22 cellular contexts compared by ENCODE assay signal in the genomic region with DNA sequence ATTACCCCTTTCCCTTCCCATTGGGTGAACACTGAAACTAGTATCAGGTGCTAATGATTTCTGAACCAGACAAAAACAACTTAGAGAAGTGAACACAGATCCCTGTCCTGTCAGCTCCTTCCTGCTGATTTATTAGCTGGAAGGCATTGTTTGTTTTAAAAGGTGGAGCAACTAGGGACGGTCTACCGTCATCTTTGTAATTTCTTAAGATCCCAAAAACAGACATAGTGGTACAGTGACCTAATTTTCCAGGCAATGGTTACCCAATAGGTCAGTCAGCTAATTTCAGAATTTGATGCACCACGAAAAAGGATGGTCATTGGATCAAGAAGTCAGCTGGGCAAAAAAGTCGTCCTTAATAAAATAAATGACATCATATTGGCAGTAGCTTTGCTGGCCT. TPM values are rescaled to one million over a fixed set of nuclear protein-coding genes. Genes with fewer than 3 reads are reported as not detected.
"Had no signal": no experiment of that assay in that cellular context is flagged by ENCODE, and none has a peak within 500 bp of the region (broad histone marks: within the 10 kb centered on the region; RNA-seq: fewer than 3 reads in every experiment).

No MANE protein-coding gene starts in this region.

- H3K4me3 Mint-ChIP-seq: activated CD4-positive, alpha-beta T cell treated with anti-CD3 and anti-CD28 coated beads, Interleukin-2, amount 10 ng/mL, durations not matched to agents 24 days and 14 days; activated CD8-positive, alpha-beta T cell treated with anti-CD3 and anti-CD28 coated beads for 36 hours; activated naive CD8-positive, alpha-beta T cell treated with anti-CD3 and anti-CD28 coated beads, Interleukin-2, amount 10 ng/mL, durations not matched to agents 7 days and 5 days; activated T-cell treated with anti-CD3 and anti-CD28 coated beads, Interleukin-2, amount 50 U/mL, for 24 hours; brain; central memory CD8-positive, alpha-beta T cell; naive thymus-derived CD8-positive, alpha-beta T cell; stimulated activated memory B cell treated with anti-CD40 and anti-IgM and Interleukin-4, amounts not matched to agents 10 μg/mL and 1 μg/mL and 100 μg/mL, for 72 hours had no signal

- H3K4me1 Mint-ChIP-seq: activated CD4-positive, alpha-beta T cell treated with anti-CD3 and anti-CD28 coated beads, Interleukin-2, amount 10 ng/mL, durations not matched to agents 24 days and 14 days; activated naive CD8-positive, alpha-beta T cell treated with anti-CD3 and anti-CD28 coated beads, Interleukin-2, amount 10 ng/mL, durations not matched to agents 7 days and 5 days; central memory CD8-positive, alpha-beta T cell; naive thymus-derived CD8-positive, alpha-beta T cell; stimulated activated memory B cell treated with anti-CD40 and anti-IgM and Interleukin-4, amounts not matched to agents 10 μg/mL and 1 μg/mL and 100 μg/mL, for 72 hours had no signal

- H3K27ac Mint-ChIP-seq: activated CD4-positive, alpha-beta T cell treated with anti-CD3 and anti-CD28 coated beads, Interleukin-2, amount 10 ng/mL, durations not matched to agents 24 days and 14 days; activated CD8-positive, alpha-beta T cell treated with anti-CD3 and anti-CD28 coated beads for 36 hours; activated naive CD8-positive, alpha-beta T cell treated with anti-CD3 and anti-CD28 coated beads, Interleukin-2, amount 10 ng/mL, durations not matched to agents 7 days and 5 days; activated T-cell treated with anti-CD3 and anti-CD28 coated beads, Interleukin-2, amount 50 U/mL, for 24 hours; activated T-helper 2 cell treated with anti-CD3 and anti-CD28 coated beads, Interferon-gamma antibody, Interleukin-2, Interleukin-4, amounts not matched to agents 10 μg/mL and 5 μg/mL and 100 μg/mL, durations not matched to agents 14 hours and 24 hours and 36 hours; brain; naive thymus-derived CD8-positive, alpha-beta T cell; stimulated activated memory B cell treated with anti-CD40 and anti-IgM and Interleukin-4, amounts not matched to agents 10 μg/mL and 1 μg/mL and 100 μg/mL, for 72 hours had no signal

- H3K27ac ChIP-seq: coronary artery, foreskin keratinocyte, sigmoid colon, upper lobe of right lung had no signal

- H3K36me3 ChIP-seq: sigmoid colon, upper lobe of right lung had no signal

- H3K27me3 ChIP-seq: foreskin keratinocyte, sigmoid colon, upper lobe of right lung had no signal

- ATAC-seq: activated CD8-positive, alpha-beta T cell treated with anti-CD3 and anti-CD28 coated beads for 36 hours; foreskin keratinocyte; naive thymus-derived CD8-positive, alpha-beta T cell; stimulated activated memory B cell treated with anti-CD40 and anti-IgM and Interleukin-4, amounts not matched to agents 10 μg/mL and 1 μg/mL and 100 μg/mL, for 72 hours; upper lobe of right lung had no signal

- H3K9me3 Mint-ChIP-seq: activated CD8-positive, alpha-beta T cell treated with anti-CD3 and anti-CD28 coated beads for 36 hours; activated naive CD8-positive, alpha-beta T cell treated with anti-CD3 and anti-CD28 coated beads, Interleukin-2, amount 10 ng/mL, durations not matched to agents 7 days and 5 days; activated T-cell treated with anti-CD3 and anti-CD28 coated beads, Interleukin-2, amount 50 U/mL, for 24 hours; activated T-helper 2 cell treated with anti-CD3 and anti-CD28 coated beads, Interferon-gamma antibody, Interleukin-2, Interleukin-4, amounts not matched to agents 10 μg/mL and 5 μg/mL and 100 μg/mL, durations not matched to agents 14 hours and 24 hours and 36 hours; brain; central memory CD8-positive, alpha-beta T cell; naive thymus-derived CD8-positive, alpha-beta T cell had no signal

- H3K4me3 ChIP-seq: coronary artery, sigmoid colon, upper lobe of right lung had no signal

- H3K4me1 ChIP-seq: foreskin keratinocyte, sigmoid colon, upper lobe of right lung had no signal

- DNase-seq: activated CD4-positive, alpha-beta T cell treated with anti-CD3 and anti-CD28 coated beads, Interleukin-2, amount 10 ng/mL, durations not matched to agents 24 days and 14 days; activated CD4-positive, CD25-positive, alpha-beta regulatory T cell; activated CD8-positive, alpha-beta T cell treated with anti-CD3 and anti-CD28 coated beads for 36 hours; activated naive CD4-positive, alpha-beta T cell treated with Interleukin-2 at 50 U/mL for 16 hours; activated naive CD8-positive, alpha-beta T cell treated with anti-CD3 and anti-CD28 coated beads, Interleukin-2, amount 10 ng/mL, durations not matched to agents 7 days and 5 days; activated T-cell treated with anti-CD3 and anti-CD28 coated beads, Interleukin-2, amount 50 U/mL, for 24 hours; anterior cingulate cortex; foreskin keratinocyte; hypothalamus; mesendoderm; naive thymus-derived CD8-positive, alpha-beta T cell; sigmoid colon; stimulated activated CD4-positive, alpha-beta T cell treated with anti-CD3 and anti-CD28 coated beads, Interleukin-4, amount 100 ng/mL, for 4 hours; T1000; upper lobe of right lung had no signal

- H3K36me3 Mint-ChIP-seq: activated naive CD8-positive, alpha-beta T cell treated with anti-CD3 and anti-CD28 coated beads, Interleukin-2, amount 10 ng/mL, durations not matched to agents 7 days and 5 days; brain; naive thymus-derived CD8-positive, alpha-beta T cell; stimulated activated memory B cell treated with anti-CD40 and anti-IgM and Interleukin-4, amounts not matched to agents 10 μg/mL and 1 μg/mL and 100 μg/mL, for 72 hours had no signal

- H3K27me3 Mint-ChIP-seq: activated CD4-positive, alpha-beta T cell treated with anti-CD3 and anti-CD28 coated beads, Interleukin-2, amount 10 ng/mL, durations not matched to agents 24 days and 14 days; activated naive CD8-positive, alpha-beta T cell treated with anti-CD3 and anti-CD28 coated beads, Interleukin-2, amount 10 ng/mL, durations not matched to agents 7 days and 5 days; activated T-cell treated with anti-CD3 and anti-CD28 coated beads, Interleukin-2, amount 50 U/mL, for 24 hours; central memory CD8-positive, alpha-beta T cell; stimulated activated memory B cell treated with anti-CD40 and anti-IgM and Interleukin-4, amounts not matched to agents 10 μg/mL and 1 μg/mL and 100 μg/mL, for 72 hours had no signal

- H3K9me3 ChIP-seq: sigmoid colon, upper lobe of right lung had no signal

RNA-seq across cellular contexts. Expression of gene KCNJ16, which starts 27.4 kb away (rescaled TPM):
- total RNA-seq: activated CD4-positive, alpha-beta T cell treated with anti-CD3 and anti-CD28 coated beads, Interleukin-2, amount 10 ng/mL, durations not matched to agents 24 days and 14 days; activated CD8-positive, alpha-beta T cell treated with anti-CD3 and anti-CD28 coated beads for 36 hours; activated naive CD8-positive, alpha-beta T cell treated with anti-CD3 and anti-CD28 coated beads, Interleukin-2, amount 10 ng/mL, durations not matched to agents 7 days and 5 days; activated T-helper 2 cell treated with anti-CD3 and anti-CD28 coated beads, Interferon-gamma antibody, Interleukin-2, Interleukin-4, amounts not matched to agents 10 μg/mL and 5 μg/mL and 100 μg/mL, durations not matched to agents 14 hours and 24 hours and 36 hours; foreskin keratinocyte; naive thymus-derived CD8-positive, alpha-beta T cell; osteocyte; T-helper 1 cell treated with Interleukin-12 subunit alpha and Interleukin-12 subunit beta and Interleukin-4 antibody, amounts not matched to agents 30 ng/mL and 1 ng/mL, for 36 hours had no signal
- polyA plus RNA-seq: foreskin keratinocyte; naive thymus-derived CD8-positive, alpha-beta T cell had no signal
